ENCODE assay signal across 32 cellular contexts in the genomic region with DNA sequence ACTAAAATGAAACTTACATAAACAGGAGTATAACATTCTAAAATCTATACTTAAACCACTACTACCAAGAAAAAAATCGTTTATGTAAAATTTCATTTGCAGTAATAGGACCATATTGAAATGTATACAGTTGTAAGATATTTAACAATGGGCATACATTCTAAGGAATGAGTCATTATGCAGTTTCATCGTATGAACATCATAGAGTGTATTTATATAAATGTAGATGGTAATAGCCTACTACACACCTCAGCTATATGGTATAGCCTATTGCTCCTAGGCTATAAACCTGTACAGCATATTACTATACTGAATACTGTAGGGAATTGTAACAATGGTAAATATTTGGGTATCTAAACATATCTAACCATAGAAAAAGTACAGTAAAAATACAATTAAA.
"Had no signal": no experiment of that assay in that cellular context is flagged by ENCODE, and none has a peak within 500 bp of the region (broad histone marks: within the 10 kb centered on the region; RNA-seq: fewer than 3 reads in every experiment).

No MANE protein-coding gene starts in this region.

- H3K27ac ChIP-seq: ascending aorta, PC-9, SJCRH30, SK-N-MC, WERI-Rb-1 had no signal

- H3K36me3 ChIP-seq: ascending aorta, MG63, SJCRH30, WERI-Rb-1 had no signal

- H3K4me2 ChIP-seq: PC-9 had no signal

- H3K4me1 Mint-ChIP-seq: activated naive CD4-positive, alpha-beta T cell treated with anti-CD3 and anti-CD28 coated beads, Interleukin-2, amount 50 U/mL, for 24 hours; activated naive CD8-positive, alpha-beta T cell treated with anti-CD3 and anti-CD28 coated beads, Interleukin-2, amount 10 ng/mL, durations not matched to agents 7 days and 5 days had no signal

- H3K4me3 ChIP-seq: ascending aorta, MG63, PC-9, SJCRH30, SK-N-MC had no signal

- H3K36me3 Mint-ChIP-seq: activated naive CD8-positive, alpha-beta T cell treated with anti-CD3 and anti-CD28 coated beads, Interleukin-2, amount 10 ng/mL, durations not matched to agents 7 days and 5 days had no signal

- DNase-seq: activated CD4-positive, alpha-beta T cell treated with anti-CD3 and anti-CD28 coated beads for 1 hour; activated CD4-positive, alpha-beta T cell treated with anti-CD3 and anti-CD28 coated beads for 48 hours; activated CD4-positive, CD25-positive, alpha-beta regulatory T cell; activated CD8-positive, alpha-beta T cell treated with anti-CD3 and anti-CD28 coated beads for 36 hours; activated gamma-delta T cell; activated naive CD4-positive, alpha-beta T cell treated with Interleukin-2 at 50 U/mL for 16 hours; activated naive CD8-positive, alpha-beta T cell treated with anti-CD3 and anti-CD28 coated beads, Interleukin-2, amount 10 ng/mL, durations not matched to agents 7 days and 5 days; activated T-cell treated with anti-CD3 and anti-CD28 coated beads, Interleukin-2, amount 50 U/mL, for 24 hours; amygdala; caudate nucleus; cerebellar nuclear complex; Karpas-422; MG63; NCI-H1048; NCI-H1436 treated with DMSO at 0.1 percent for 48 hours; NCI-H1694 treated with DMSO at 0.1 percent for 48 hours; NCI-H2029; NCI-H2107; NCI-H2171; NCI-H510A; NCI-H526; NCI-H748 treated with DMSO at 0.1 percent for 48 hours; NK-92 treated with Interleukin-12 subunit alpha and Interleukin-12 subunit beta, amount 100 ng/mL, for 24 hours; PC-9; SHP77; SJCRH30; T1000; WERI-Rb-1 had no signal

- H3K9me3 Mint-ChIP-seq: activated CD8-positive, alpha-beta T cell treated with anti-CD3 and anti-CD28 coated beads for 36 hours; activated naive CD4-positive, alpha-beta T cell treated with anti-CD3 and anti-CD28 coated beads, Interleukin-2, amount 50 U/mL, for 24 hours; activated naive CD8-positive, alpha-beta T cell treated with anti-CD3 and anti-CD28 coated beads, Interleukin-2, amount 10 ng/mL, durations not matched to agents 7 days and 5 days; activated T-cell treated with anti-CD3 and anti-CD28 coated beads, Interleukin-2, amount 50 U/mL, for 24 hours; activated T-helper 2 cell treated with anti-CD3 and anti-CD28 coated beads, Interferon-gamma antibody, Interleukin-2, Interleukin-4, amounts not matched to agents 10 μg/mL and 5 μg/mL and 100 μg/mL, durations not matched to agents 14 hours and 24 hours and 36 hours had no signal

- H3K27me3 ChIP-seq: ascending aorta, MG63, SJCRH30 had no signal

- ATAC-seq: activated CD8-positive, alpha-beta T cell treated with anti-CD3 and anti-CD28 coated beads for 36 hours had no signal

- H3K27me3 Mint-ChIP-seq: activated CD8-positive, alpha-beta T cell treated with anti-CD3 and anti-CD28 coated beads for 36 hours; activated naive CD4-positive, alpha-beta T cell treated with anti-CD3 and anti-CD28 coated beads, Interleukin-2, amount 50 U/mL, for 24 hours; activated naive CD8-positive, alpha-beta T cell treated with anti-CD3 and anti-CD28 coated beads, Interleukin-2, amount 10 ng/mL, durations not matched to agents 7 days and 5 days; activated T-cell treated with anti-CD3 and anti-CD28 coated beads, Interleukin-2, amount 50 U/mL, for 24 hours had no signal

- H2AFZ ChIP-seq: PC-9 had no signal

- H3K9me3 ChIP-seq: ascending aorta, MG63, SJCRH30 had no signal

- H3K27ac Mint-ChIP-seq: activated CD8-positive, alpha-beta T cell treated with anti-CD3 and anti-CD28 coated beads for 36 hours; activated naive CD4-positive, alpha-beta T cell treated with anti-CD3 and anti-CD28 coated beads, Interleukin-2, amount 50 U/mL, for 24 hours; activated naive CD8-positive, alpha-beta T cell treated with anti-CD3 and anti-CD28 coated beads, Interleukin-2, amount 10 ng/mL, durations not matched to agents 7 days and 5 days; activated T-cell treated with anti-CD3 and anti-CD28 coated beads, Interleukin-2, amount 50 U/mL, for 24 hours; activated T-helper 2 cell treated with anti-CD3 and anti-CD28 coated beads, Interferon-gamma antibody, Interleukin-2, Interleukin-4, amounts not matched to agents 10 μg/mL and 5 μg/mL and 100 μg/mL, durations not matched to agents 14 hours and 24 hours and 36 hours had no signal

- H3K4me3 Mint-ChIP-seq: activated CD8-positive, alpha-beta T cell treated with anti-CD3 and anti-CD28 coated beads for 36 hours; activated naive CD4-positive, alpha-beta T cell treated with anti-CD3 and anti-CD28 coated beads, Interleukin-2, amount 50 U/mL, for 24 hours; activated naive CD8-positive, alpha-beta T cell treated with anti-CD3 and anti-CD28 coated beads, Interleukin-2, amount 10 ng/mL, durations not matched to agents 7 days and 5 days; activated T-cell treated with anti-CD3 and anti-CD28 coated beads, Interleukin-2, amount 50 U/mL, for 24 hours had no signal

- H3K4me1 ChIP-seq: ascending aorta, SJCRH30 had no signal
